1 cellular context compared by ENCODE assay signal in the genomic region with DNA sequence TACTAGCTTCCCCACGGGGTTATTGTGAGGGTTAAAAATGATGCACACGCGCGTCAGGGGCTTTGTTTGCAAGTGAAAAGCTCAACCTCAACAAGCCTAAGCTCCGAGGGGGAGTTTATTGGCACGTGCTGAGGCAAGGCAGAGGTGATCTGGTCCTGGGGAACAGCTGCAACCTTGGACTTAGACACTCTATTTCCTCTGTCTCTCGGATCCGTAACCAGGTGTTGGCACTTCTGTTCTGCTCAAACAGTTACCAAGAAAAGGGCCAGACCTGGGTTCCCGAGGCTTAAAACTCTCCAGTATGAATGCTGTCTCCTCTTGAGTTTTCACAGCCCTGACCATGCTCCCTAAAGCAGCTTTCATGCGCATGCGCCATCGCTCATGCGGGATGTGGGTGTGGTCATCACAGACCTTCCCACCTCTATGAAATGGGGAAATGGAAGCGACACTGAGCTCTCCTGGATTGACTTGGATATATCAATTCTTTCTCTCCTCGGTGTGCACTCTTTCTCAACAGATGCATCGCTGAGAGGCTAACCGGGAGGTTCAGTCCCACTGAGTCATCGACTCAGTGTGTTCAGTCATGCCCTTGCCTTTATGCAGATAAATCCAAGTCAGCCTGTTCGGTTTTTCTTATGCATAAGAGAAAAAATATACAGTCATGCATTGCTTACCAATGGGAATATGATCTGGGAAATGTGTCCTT.
TF ChIP-seq lines count a peak whose summit lies in the region.

No MANE protein-coding gene starts in this region.

TF ChIP-seq in K562, 482 proteins besides CTCF, POLR2A, EP300 and RAD21 (continued from another document and continues in another):
- TF ChIP-seq ARID4B (CRISPR knock-in tag; IDR thresholded peaks at IDR 0.05) (peak; percentile 35; the same call in 1 of the 2 replicates), C11orf30 (IDR thresholded peaks at IDR 0.05; ENCODE audit: low read depth) (0 out of 2 replicates have a peak, but pooled peaks have one; percentile 7), SMARCE1 (IDR thresholded peaks at IDR 0.05) (0 out of 2 replicates have a peak, but pooled peaks have one; percentile 22), ZBTB2 (IDR thresholded peaks at IDR 0.05) (peak; percentile 91), MYBL2 (IDR thresholded peaks at IDR 0.05; ENCODE audit: low read depth) (no peak), MYBL2 (CRISPR knock-in tag; IDR thresholded peaks at IDR 0.05; ENCODE audit: borderline replicate concordance) (no peak), PTTG1 (tag; IDR thresholded peaks at IDR 0.05; ENCODE audit: low read depth) (no peak), ETV1 (tag; conservative IDR thresholded peaks at IDR 0.05; ENCODE audit: low read depth) (no peak), TCF15 (CRISPR knock-in tag; IDR thresholded peaks at IDR 0.05) (no peak), MNT (conservative IDR thresholded peaks at IDR 0.05) (0 out of 4 replicates have a peak, but pooled peaks of 1 of the 2 experiments have one; percentile 24), CEBPB (tag; IDR thresholded peaks at IDR 0.05) (0 out of 2 replicates have a peak, but pooled peaks have one; percentile 7), SAFB (IDR thresholded peaks at IDR 0.05; ENCODE audit: borderline replicate concordance, low read depth, low read length) (no peak), NFE2 (IDR thresholded peaks at IDR 0.05; ENCODE audit: low read depth) (0 out of 2 replicates have a peak, but pooled peaks have one; percentile 1), ESRRA (IDR thresholded peaks at IDR 0.05; ENCODE audit: borderline replicate concordance, low read depth) (0 out of 2 replicates have a peak, but pooled peaks have one; percentile 19), POLR2B (IDR thresholded peaks at IDR 0.05; ENCODE audit: low read depth, partially characterized antibody) (peak; percentile 23), FOXK1 (CRISPR knock-in tag; IDR thresholded peaks at IDR 0.05; ENCODE audit: borderline replicate concordance) (no peak), NRF1 (conservative IDR thresholded peaks at IDR 0.05 in 1 of 2, IDR thresholded peaks at IDR 0.05 in 1 of 2) (peak; percentile 93 to 94), TEAD4 (IDR thresholded peaks at IDR 0.05; ENCODE audit: low read length) (no peak), TEAD4 (CRISPR knock-in tag; IDR thresholded peaks at IDR 0.05; ENCODE audit: borderline replicate concordance) (0 out of 2 replicates have a peak, but pooled peaks have one; percentile 45), MYC (IDR thresholded peaks at IDR 0.05; ENCODE audit: low read depth, low read length) (0 out of 2 replicates have a peak, but pooled peaks have one; percentile 27), MYC (CRISPR knock-in tag; IDR thresholded peaks at IDR 0.05; ENCODE audit: borderline replicate concordance, low read depth) (no peak), MECOM (CRISPR knock-in tag; IDR thresholded peaks at IDR 0.05) (0 out of 2 replicates have a peak, but pooled peaks have one; percentile 32), SP1 (CRISPR knock-in tag; IDR thresholded peaks at IDR 0.05) (peak; percentile 41; the same call in 1 of the 2 replicates), SMARCA4 (IDR thresholded peaks at IDR 0.05) (peak; percentile 50; the same call in 1 of the 2 replicates), E2F6 (IDR thresholded peaks at IDR 0.05; ENCODE audit: borderline replicate concordance in 1 of 2, extremely low read depth in 1 of 2, insufficient read depth in 1 of 2, insufficient read length in 1 of 2, low read depth in 1 of 2, low read length in 1 of 2, poor library complexity in 1 of 2, severe bottlenecking in 1 of 2) (peak; percentile 37 to 71), L3MBTL2 (IDR thresholded peaks at IDR 0.05) (peak; percentile 93), CTBP1 (IDR thresholded peaks at IDR 0.05; ENCODE audit: borderline replicate concordance) (0 out of 2 replicates have a peak, but pooled peaks have one; percentile 40), MAFF (IDR thresholded peaks at IDR 0.05; ENCODE audit: low read length) (peak; percentile 3; the same call in 1 of the 2 replicates), ZEB2 (IDR thresholded peaks at IDR 0.05) (no peak), JUN (IDR thresholded peaks at IDR 0.05; ENCODE audit: borderline replicate concordance, low read depth, low read length) (no peak; the same call in 1 of the 2 replicates), JUN (CRISPR knock-in tag; IDR thresholded peaks at IDR 0.05; ENCODE audit: borderline replicate concordance) (peak; percentile 75; the same call in 1 of the 2 replicates), MAFK (IDR thresholded peaks at IDR 0.05; ENCODE audit: low read length) (0 out of 2 replicates have a peak, but pooled peaks have one; percentile 5), NCOA4 (IDR thresholded peaks at IDR 0.05; ENCODE audit: partially characterized antibody) (no peak), DPF2 (IDR thresholded peaks at IDR 0.05) (peak; percentile 54; the same call in 1 of the 2 replicates), HOMEZ (CRISPR knock-in tag; IDR thresholded peaks at IDR 0.05) (no peak)
- TF ChIP-seq, protein P1, sequence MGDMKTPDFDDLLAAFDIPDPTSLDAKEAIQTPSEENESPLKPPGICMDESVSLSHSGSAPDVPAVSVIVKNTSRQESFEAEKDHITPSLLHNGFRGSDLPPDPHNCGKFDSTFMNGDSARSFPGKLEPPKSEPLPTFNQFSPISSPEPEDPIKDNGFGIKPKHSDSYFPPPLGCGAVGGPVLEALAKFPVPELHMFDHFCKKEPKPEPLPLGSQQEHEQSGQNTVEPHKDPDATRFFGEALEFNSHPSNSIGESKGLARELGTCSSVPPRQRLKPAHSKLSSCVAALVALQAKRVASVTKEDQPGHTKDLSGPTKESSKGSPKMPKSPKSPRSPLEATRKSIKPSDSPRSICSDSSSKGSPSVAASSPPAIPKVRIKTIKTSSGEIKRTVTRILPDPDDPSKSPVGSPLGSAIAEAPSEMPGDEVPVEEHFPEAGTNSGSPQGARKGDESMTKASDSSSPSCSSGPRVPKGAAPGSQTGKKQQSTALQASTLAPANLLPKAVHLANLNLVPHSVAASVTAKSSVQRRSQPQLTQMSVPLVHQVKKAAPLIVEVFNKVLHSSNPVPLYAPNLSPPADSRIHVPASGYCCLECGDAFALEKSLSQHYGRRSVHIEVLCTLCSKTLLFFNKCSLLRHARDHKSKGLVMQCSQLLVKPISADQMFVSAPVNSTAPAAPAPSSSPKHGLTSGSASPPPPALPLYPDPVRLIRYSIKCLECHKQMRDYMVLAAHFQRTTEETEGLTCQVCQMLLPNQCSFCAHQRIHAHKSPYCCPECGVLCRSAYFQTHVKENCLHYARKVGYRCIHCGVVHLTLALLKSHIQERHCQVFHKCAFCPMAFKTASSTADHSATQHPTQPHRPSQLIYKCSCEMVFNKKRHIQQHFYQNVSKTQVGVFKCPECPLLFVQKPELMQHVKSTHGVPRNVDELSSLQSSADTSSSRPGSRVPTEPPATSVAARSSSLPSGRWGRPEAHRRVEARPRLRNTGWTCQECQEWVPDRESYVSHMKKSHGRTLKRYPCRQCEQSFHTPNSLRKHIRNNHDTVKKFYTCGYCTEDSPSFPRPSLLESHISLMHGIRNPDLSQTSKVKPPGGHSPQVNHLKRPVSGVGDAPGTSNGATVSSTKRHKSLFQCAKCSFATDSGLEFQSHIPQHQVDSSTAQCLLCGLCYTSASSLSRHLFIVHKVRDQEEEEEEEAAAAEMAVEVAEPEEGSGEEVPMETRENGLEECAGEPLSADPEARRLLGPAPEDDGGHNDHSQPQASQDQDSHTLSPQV (IDR thresholded peaks at IDR 0.05), result peak; percentile 92
- TF ChIP-seq, protein P2, sequence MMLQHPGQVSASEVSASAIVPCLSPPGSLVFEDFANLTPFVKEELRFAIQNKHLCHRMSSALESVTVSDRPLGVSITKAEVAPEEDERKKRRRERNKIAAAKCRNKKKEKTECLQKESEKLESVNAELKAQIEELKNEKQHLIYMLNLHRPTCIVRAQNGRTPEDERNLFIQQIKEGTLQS (IDR thresholded peaks at IDR 0.05), result peak; percentile 43; the same call in 1 of the 2 replicates
- TF ChIP-seq, protein P2 (CRISPR knock-in tag; conservative IDR thresholded peaks at IDR 0.05), result no peak
- TF ChIP-seq, protein P3, sequence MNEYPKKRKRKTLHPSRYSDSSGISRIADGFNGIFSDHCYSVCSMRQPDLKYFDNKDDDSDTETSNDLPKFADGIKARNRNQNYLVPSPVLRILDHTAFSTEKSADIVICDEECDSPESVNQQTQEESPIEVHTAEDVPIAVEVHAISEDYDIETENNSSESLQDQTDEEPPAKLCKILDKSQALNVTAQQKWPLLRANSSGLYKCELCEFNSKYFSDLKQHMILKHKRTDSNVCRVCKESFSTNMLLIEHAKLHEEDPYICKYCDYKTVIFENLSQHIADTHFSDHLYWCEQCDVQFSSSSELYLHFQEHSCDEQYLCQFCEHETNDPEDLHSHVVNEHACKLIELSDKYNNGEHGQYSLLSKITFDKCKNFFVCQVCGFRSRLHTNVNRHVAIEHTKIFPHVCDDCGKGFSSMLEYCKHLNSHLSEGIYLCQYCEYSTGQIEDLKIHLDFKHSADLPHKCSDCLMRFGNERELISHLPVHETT (CRISPR knock-in tag; conservative IDR thresholded peaks at IDR 0.05 in 1 of 2, IDR thresholded peaks at IDR 0.05 in 1 of 2), result peak in 1 of 2 experiments; percentile 67; a peak in 1 of 4 replicates
- TF ChIP-seq, protein P4, sequence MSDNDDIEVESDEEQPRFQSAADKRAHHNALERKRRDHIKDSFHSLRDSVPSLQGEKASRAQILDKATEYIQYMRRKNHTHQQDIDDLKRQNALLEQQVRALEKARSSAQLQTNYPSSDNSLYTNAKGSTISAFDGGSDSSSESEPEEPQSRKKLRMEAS (CRISPR knock-in tag; IDR thresholded peaks at IDR 0.05), result peak; percentile 87
